In the genomic region with DNA sequence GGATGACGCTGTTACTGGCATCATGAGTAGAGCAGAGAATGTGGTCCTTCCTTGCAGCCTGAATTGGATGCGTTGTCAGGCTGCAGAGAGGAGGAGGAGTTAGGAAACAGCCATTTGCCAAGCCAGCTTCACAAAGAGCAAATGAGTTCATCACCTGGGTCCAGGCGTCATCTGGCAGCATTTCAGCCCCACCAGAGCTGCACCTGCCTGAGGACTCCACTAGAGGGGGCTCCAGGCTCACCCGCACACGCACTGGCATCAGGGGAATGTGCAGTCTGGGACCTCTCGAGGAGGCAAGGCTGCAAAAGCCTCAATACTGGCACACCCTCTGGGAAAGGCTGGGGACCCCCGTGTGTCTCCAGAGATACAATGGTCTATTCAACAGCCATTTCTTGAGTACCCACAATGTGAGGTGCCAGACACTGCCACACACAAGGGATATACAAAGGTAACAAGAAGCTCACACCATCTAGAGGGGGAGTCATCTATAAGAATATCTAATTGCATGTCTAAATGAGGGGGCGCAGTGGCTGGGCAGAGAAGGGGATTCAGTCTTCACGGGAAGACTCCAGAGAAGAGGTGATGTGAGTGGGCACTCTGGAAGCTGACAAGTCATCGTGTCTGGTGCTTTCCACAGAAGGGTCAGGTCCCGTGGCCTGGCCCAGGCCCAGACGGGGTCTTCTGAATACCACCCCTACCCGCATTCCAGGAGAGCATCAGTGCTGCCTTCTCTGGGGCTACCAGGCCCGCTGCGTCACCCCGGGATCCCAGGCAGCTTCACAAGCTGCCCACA, we compare ENCODE assay signal across 1 cellular context.
TF ChIP-seq lines count a peak whose summit lies in the region.

No MANE protein-coding gene starts in this region.

TF ChIP-seq in H1, 55 proteins besides CTCF, POLR2A, EP300 and RAD21:
- TF ChIP-seq, protein P1, sequence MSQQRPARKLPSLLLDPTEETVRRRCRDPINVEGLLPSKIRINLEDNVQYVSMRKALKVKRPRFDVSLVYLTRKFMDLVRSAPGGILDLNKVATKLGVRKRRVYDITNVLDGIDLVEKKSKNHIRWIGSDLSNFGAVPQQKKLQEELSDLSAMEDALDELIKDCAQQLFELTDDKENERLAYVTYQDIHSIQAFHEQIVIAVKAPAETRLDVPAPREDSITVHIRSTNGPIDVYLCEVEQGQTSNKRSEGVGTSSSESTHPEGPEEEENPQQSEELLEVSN (IDR thresholded peaks at IDR 0.05), result no peak
- TF ChIP-seq, protein P2, sequence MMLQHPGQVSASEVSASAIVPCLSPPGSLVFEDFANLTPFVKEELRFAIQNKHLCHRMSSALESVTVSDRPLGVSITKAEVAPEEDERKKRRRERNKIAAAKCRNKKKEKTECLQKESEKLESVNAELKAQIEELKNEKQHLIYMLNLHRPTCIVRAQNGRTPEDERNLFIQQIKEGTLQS (IDR thresholded peaks at IDR 0.05; ENCODE audit: insufficient read depth, low read depth, low read length), result no peak
- TF ChIP-seq EGR1 (IDR thresholded peaks at IDR 0.05; ENCODE audit: borderline replicate concordance, low read depth, low read length) (no peak), RFX5 (IDR thresholded peaks at IDR 0.05; ENCODE audit: borderline replicate concordance, low read depth, low read length) (no peak), RNF2 (IDR thresholded peaks at IDR 0.05; ENCODE audit: borderline replicate concordance, low read depth, low read length, missing control alignments, poor library complexity, severe bottlenecking) (no peak), PHF8 (conservative IDR thresholded peaks at IDR 0.05; ENCODE audit: low read depth, low read length) (no peak), SIRT6 (IDR thresholded peaks at IDR 0.05; ENCODE audit: low read length) (no peak), SUZ12 (IDR thresholded peaks at IDR 0.05; ENCODE audit: low read length) (no peak), POLR2AphosphoS5 (IDR thresholded peaks at IDR 0.05; ENCODE audit: low read depth, low read length) (no peak), NANOG (IDR thresholded peaks at IDR 0.05; ENCODE audit: insufficient read depth, low read depth, low read length, poor library complexity, severe bottlenecking) (no peak), TAF1 (IDR thresholded peaks at IDR 0.05; ENCODE audit: low read depth, low read length) (no peak), CEBPB (IDR thresholded peaks at IDR 0.05; ENCODE audit: low read depth, low read length) (no peak), GTF2F1 (IDR thresholded peaks at IDR 0.05; ENCODE audit: borderline replicate concordance, low read depth, low read length) (no peak), BRCA1 (IDR thresholded peaks at IDR 0.05; ENCODE audit: low read depth, low read length) (no peak), RBBP5 (IDR thresholded peaks at IDR 0.05; ENCODE audit: borderline replicate concordance, low read depth, low read length) (no peak), SRF (IDR thresholded peaks at IDR 0.05; ENCODE audit: low read depth, low read length) (no peak), SIX5 (IDR thresholded peaks at IDR 0.05; ENCODE audit: low read depth, low read length) (no peak), KDM5A (IDR thresholded peaks at IDR 0.05; ENCODE audit: low read length) (no peak), KDM4A (IDR thresholded peaks at IDR 0.05; ENCODE audit: low read depth, low read length, severe bottlenecking) (no peak), CBX5 (IDR thresholded peaks at IDR 0.05; ENCODE audit: low read depth, low read length) (no peak), MAX (IDR thresholded peaks at IDR 0.05) (no peak), SP1 (IDR thresholded peaks at IDR 0.05; ENCODE audit: low read depth, low read length) (no peak), FOSL1 (IDR thresholded peaks at IDR 0.05; ENCODE audit: insufficient read depth, low read depth, low read length) (no peak), POU5F1 (IDR thresholded peaks at IDR 0.05; ENCODE audit: low read depth, low read length) (no peak), CHD7 (IDR thresholded peaks at IDR 0.05; ENCODE audit: insufficient replicate concordance, low read length) (no peak), ASH2L (IDR thresholded peaks at IDR 0.05; ENCODE audit: low read length) (no peak), SIN3A (conservative IDR thresholded peaks at IDR 0.05 in 1 of 2, IDR thresholded peaks at IDR 0.05 in 1 of 2; ENCODE audit: low read depth in 1 of 2, low read length in 2 of 2) (0 out of 4 replicates have a peak, but pooled peaks of 1 of the 2 experiments have one; percentile 20), YY1 (IDR thresholded peaks at IDR 0.05; ENCODE audit: low read depth, low read length) (peak; percentile 57; the same call in 1 of the 2 replicates), SP4 (IDR thresholded peaks at IDR 0.05; ENCODE audit: low read length) (no peak), TBP (IDR thresholded peaks at IDR 0.05; ENCODE audit: low read depth, low read length) (no peak), TCF12 (IDR thresholded peaks at IDR 0.05; ENCODE audit: low read depth, low read length) (no peak), TEAD4 (IDR thresholded peaks at IDR 0.05; ENCODE audit: low read depth, low read length) (peak; percentile 89), CHD2 (IDR thresholded peaks at IDR 0.05; ENCODE audit: low read length) (no peak), RXRA (IDR thresholded peaks at IDR 0.05; ENCODE audit: insufficient read depth, low read depth, low read length) (0 out of 2 replicates have a peak, but pooled peaks have one; percentile 28), JUN (IDR thresholded peaks at IDR 0.05; ENCODE audit: low read depth, low read length) (no peak), EZH2 (IDR thresholded peaks at IDR 0.05; ENCODE audit: low read depth, low read length, severe bottlenecking) (no peak), KDM1A (IDR thresholded peaks at IDR 0.05; ENCODE audit: borderline replicate concordance, low read length) (no peak), CHD1 (IDR thresholded peaks at IDR 0.05; ENCODE audit: low read depth, low read length) (no peak), ATF2 (IDR thresholded peaks at IDR 0.05; ENCODE audit: low read length) (no peak), CREB1 (IDR thresholded peaks at IDR 0.05) (peak; percentile 69), BCL11A (IDR thresholded peaks at IDR 0.05; ENCODE audit: low read depth in 2 of 2, low read length in 2 of 2) (no peak), JUND (IDR thresholded peaks at IDR 0.05; ENCODE audit: low read length) (peak; percentile 39; the same call in 1 of the 2 replicates), ZNF274 (IDR thresholded peaks at IDR 0.05; ENCODE audit: borderline replicate concordance, extremely low read depth, low read length) (no peak), CTBP2 (IDR thresholded peaks at IDR 0.05; ENCODE audit: borderline replicate concordance, insufficient read depth, insufficient read length, low read length) (no peak)
- TF ChIP-seq, protein P3, sequence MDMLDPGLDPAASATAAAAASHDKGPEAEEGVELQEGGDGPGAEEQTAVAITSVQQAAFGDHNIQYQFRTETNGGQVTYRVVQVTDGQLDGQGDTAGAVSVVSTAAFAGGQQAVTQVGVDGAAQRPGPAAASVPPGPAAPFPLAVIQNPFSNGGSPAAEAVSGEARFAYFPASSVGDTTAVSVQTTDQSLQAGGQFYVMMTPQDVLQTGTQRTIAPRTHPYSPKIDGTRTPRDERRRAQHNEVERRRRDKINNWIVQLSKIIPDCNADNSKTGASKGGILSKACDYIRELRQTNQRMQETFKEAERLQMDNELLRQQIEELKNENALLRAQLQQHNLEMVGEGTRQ (IDR thresholded peaks at IDR 0.05; ENCODE audit: low read length), result no peak; the same call in 1 of the 2 replicates
